In the genomic region with DNA sequence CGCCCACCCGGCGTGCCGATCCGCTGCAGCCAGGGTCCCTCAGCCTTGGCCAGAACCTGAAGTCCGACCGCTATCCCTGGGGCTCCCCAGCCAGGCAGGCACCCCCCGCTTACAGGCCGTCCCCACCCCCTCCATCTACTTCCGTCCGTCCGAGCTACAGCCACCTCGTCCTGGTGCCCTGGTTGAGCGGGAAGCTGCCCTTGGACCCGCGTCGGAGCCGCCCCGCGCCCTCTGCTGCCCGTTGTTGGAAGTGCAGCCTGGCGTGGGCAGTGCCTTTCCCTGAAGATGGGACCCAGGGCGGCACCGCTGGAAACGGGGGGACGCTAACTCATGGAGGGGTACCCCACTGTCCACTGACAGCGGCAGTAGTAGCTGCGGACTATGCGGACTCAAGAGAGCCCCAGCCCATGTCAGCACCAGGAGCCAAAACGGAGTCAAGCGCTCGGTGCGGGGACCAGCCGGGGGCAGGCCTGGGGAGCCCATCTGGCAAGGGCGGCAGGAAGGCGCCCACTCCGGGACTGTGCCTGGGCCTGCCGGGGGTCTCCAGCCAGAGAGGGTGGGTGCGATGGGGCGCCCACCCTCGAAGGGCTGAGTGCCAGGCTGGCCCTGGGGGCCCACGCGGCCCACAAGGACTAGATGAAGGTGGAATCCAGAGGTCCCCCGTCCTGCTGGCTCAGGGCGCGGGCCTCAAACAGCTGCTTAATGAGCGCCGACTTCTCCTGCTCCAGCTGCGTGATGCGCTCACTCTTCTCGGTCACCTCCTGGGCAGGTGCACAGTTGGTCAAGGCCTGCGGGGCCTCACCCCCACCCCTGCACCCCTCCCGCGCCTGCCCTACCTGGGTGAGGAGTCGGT, we compare ENCODE assay signal across 7 cellular contexts. TPM values are rescaled to one million over a fixed set of nuclear protein-coding genes. Genes with fewer than 3 reads are reported as not detected.
DNase-seq lines count a peak whose midpoint lies in the region; ATAC-seq and TF ChIP-seq lines count a peak whose summit lies in the region.

No MANE protein-coding gene starts in this region.

- no peak for TF ChIP-seq POLR2A in transverse colon (IDR thresholded peaks at IDR 0.05)

- no peak overlapping the region for H3K27ac Mint-ChIP-seq in activated CD8-positive, alpha-beta T cell treated with anti-CD3 and anti-CD28 coated beads for 36 hours
- H3K27ac Mint-ChIP-seq in naive B cell = no peak overlapping the region

- TF ChIP-seq CTCF in GM12865 (IDR thresholded peaks at IDR 0.05; ENCODE audit: insufficient read depth, low read depth, low read length, missing control alignments) (peak; percentile 95), epithelial cell of esophagus (IDR thresholded peaks at IDR 0.05; ENCODE audit: insufficient read depth, low read depth, low read length, missing control alignments) (peak; percentile 84), transverse colon (IDR thresholded peaks at IDR 0.05) (peak; percentile 97 to 99 (median 98))
- TF ChIP-seq CTCF in activated CD8-positive, alpha-beta T cell treated with anti-CD3 and anti-CD28 coated beads for 36 hours (IDR thresholded peaks at IDR 0.05) = peak; percentile 98

- H3K4me3 ChIP-seq in GM12865 (ENCODE audit: low read depth, low read length) (no peak overlapping the region), epithelial cell of esophagus (ENCODE audit: low read length) (no peak overlapping the region), transverse colon (no peak overlapping the region)

- CTCF ChIA-PET in activated CD8-positive, alpha-beta T cell treated with anti-CD3 and anti-CD28 coated beads for 36 hours (lab: Charles Lee) = interaction anchor here (0.7 to 11.3 kb wide), 23 partner anchors 8 to 292 kb away, joined by 3 to 164 read pairs (median 3); a partner anchor contains a TSS

- ATAC-seq in activated CD8-positive, alpha-beta T cell treated with anti-CD3 and anti-CD28 coated beads for 36 hours = peak; percentile 35
- ATAC-seq in naive B cell (ENCODE audit: low read depth in 2 of 2) (no peak), HG03378 (IDR thresholded peaks at IDR 0.05; ENCODE audit: unreplicated experiment) (no peak)

- no peak overlapping the region for H3K4me3 Mint-ChIP-seq in activated CD8-positive, alpha-beta T cell treated with anti-CD3 and anti-CD28 coated beads for 36 hours
- H3K4me3 Mint-ChIP-seq in naive B cell = no peak overlapping the region

- POLR2A ChIA-PET in activated CD8-positive, alpha-beta T cell treated with anti-CD3 and anti-CD28 coated beads for 36 hours (lab: Charles Lee) = interaction anchor here (0.8 to 1.2 kb wide), 2 partner anchors 22 to 126 kb away, joined by 3 to 4 read pairs; no protein-coding TSS in a partner anchor

- intact Hi-C loops in activated CD8-positive, alpha-beta T cell treated with anti-CD3 and anti-CD28 coated beads for 36 hours (cut with micrococcal nuclease) = no loop called here
- intact Hi-C loops in transverse colon (cut with DNase I; ENCODE audit: low total_unique reads) = no loop called here

- H3K36me3 Mint-ChIP-seq in activated CD8-positive, alpha-beta T cell treated with anti-CD3 and anti-CD28 coated beads for 36 hours (ENCODE audit: low read depth) = peaks cover 3% of the 10 kb centered on the region
- no peaks in the 10 kb centered on the region for H3K36me3 Mint-ChIP-seq in naive B cell

- H3K27ac ChIP-seq in transverse colon = no peak overlapping the region

- peaks cover 7% of the 10 kb centered on the region for H3K4me1 Mint-ChIP-seq in activated CD8-positive, alpha-beta T cell treated with anti-CD3 and anti-CD28 coated beads for 36 hours (ENCODE audit: low read depth)
- peaks cover 5 to 12% (median 10%) of the 10 kb centered on the region in 3 donors for H3K4me1 Mint-ChIP-seq in naive B cell

- H3K9me3 ChIP-seq in transverse colon = no peaks in the 10 kb centered on the region

- H3K36me3 ChIP-seq in transverse colon = no peaks in the 10 kb centered on the region

- H3K9me3 Mint-ChIP-seq in activated CD8-positive, alpha-beta T cell treated with anti-CD3 and anti-CD28 coated beads for 36 hours = no peaks in the 10 kb centered on the region
- no peaks in the 10 kb centered on the region for H3K9me3 Mint-ChIP-seq in naive B cell

- H3K27me3 Mint-ChIP-seq in activated CD8-positive, alpha-beta T cell treated with anti-CD3 and anti-CD28 coated beads for 36 hours = peaks cover 1% of the 10 kb centered on the region
- H3K27me3 Mint-ChIP-seq in naive B cell = peaks cover 0 to 11% (median 0%) of the 10 kb centered on the region in 3 donors

- WGBS in transverse colon (ENCODE audit: low coverage in 1 of 2), 2 donors = 46% methylated on average over 46 of the region's 55 CpGs; no CpG with 5 or more reads in 1 of the 2 donors

- peak; percentile 64 for DNase-seq in GM12865 (ENCODE audit: low read depth)
- peak; percentile 40 for DNase-seq in NCI-H2196 treated with DMSO at 0.1 percent for 48 hours (lab: John Stamatoyannopoulos, UW; ENCODE audit: unreplicated experiment)
- DNase-seq in activated CD8-positive, alpha-beta T cell treated with anti-CD3 and anti-CD28 coated beads for 36 hours = peak; percentile 68
- peak; percentile 48 for DNase-seq in epithelial cell of esophagus (ENCODE audit: low read depth)
- peak; percentile 36 for DNase-seq in naive B cell
- DNase-seq in transverse colon = peak; percentile 75

- TF ChIP-seq EP300 in transverse colon (IDR thresholded peaks at IDR 0.05; ENCODE audit: low read depth) = no peak

- H3K4me1 ChIP-seq in transverse colon = peaks cover 3 to 14% (median 9%) of the 10 kb centered on the region in 4 donors

- peaks cover 8% of the 10 kb centered on the region for H3K27me3 ChIP-seq in transverse colon

- in situ Hi-C loops in transverse colon (cut with MboI; ENCODE audit: low pct_ligation_motif_present in 1 of 4, low pct_unique_long_range_greater_than_20kb in 1 of 4, low sequenced_read_pairs in 3 of 4) = no loop called here

RNA-seq across cellular contexts. Expression of a gene that starts 6.1 kb away (rescaled TPM):
- 10 to 100 TPM; 13.5 to 13.7 TPM for total RNA-seq in activated CD8-positive, alpha-beta T cell treated with anti-CD3 and anti-CD28 coated beads for 36 hours
- under 1 TPM in 1 of 6 donors, not detected in 5; 0.05 TPM for polyA plus RNA-seq in naive B cell (ENCODE audit: low read depth in 6 of 6)
- 10 to 100 TPM in 1 of 4 donors, 1 to 10 TPM in 2, under 1 TPM in 1; 0.37 to 37.2 (median 3.3) TPM for total RNA-seq in transverse colon

RNA-seq across cellular contexts. Expression of a gene that starts 10.4 kb away (rescaled TPM):
- total RNA-seq in activated CD8-positive, alpha-beta T cell treated with anti-CD3 and anti-CD28 coated beads for 36 hours = not detected
- polyA plus RNA-seq in naive B cell (ENCODE audit: low read depth in 6 of 6) = not detected
- 10 to 100 TPM in 3 of 4 donors, 1 to 10 TPM in 1; 3.6 to 17.1 (median 14.1) TPM for total RNA-seq in transverse colon

RNA-seq across cellular contexts. Expression of a gene that starts 13.1 kb away (rescaled TPM):
- total RNA-seq in activated CD8-positive, alpha-beta T cell treated with anti-CD3 and anti-CD28 coated beads for 36 hours = 10 to 100 TPM; 49.8 to 50.1 TPM
- 1 to 10 TPM; 1.7 to 6.1 (median 3.5) TPM for polyA plus RNA-seq in naive B cell (ENCODE audit: low read depth in 6 of 6)
- 10 to 100 TPM in 2 of 4 donors, 1 to 10 TPM in 2; 6.4 to 28.8 (median 11.7) TPM for total RNA-seq in transverse colon

RNA-seq across cellular contexts. Expression of a gene that starts 18.3 kb away (rescaled TPM):
- total RNA-seq in activated CD8-positive, alpha-beta T cell treated with anti-CD3 and anti-CD28 coated beads for 36 hours = 10 to 100 TPM; 18.2 to 21.2 TPM
- under 1 TPM in 1 of 6 donors, not detected in 5; 0.68 TPM for polyA plus RNA-seq in naive B cell (ENCODE audit: low read depth in 6 of 6)
- 100 to 1,000 TPM in 2 of 4 donors, 10 to 100 TPM in 2; 58.0 to 972 (median 274) TPM for total RNA-seq in transverse colon

RNA-seq across cellular contexts. Expression of a gene that starts 22.5 kb away (rescaled TPM):
- total RNA-seq in activated CD8-positive, alpha-beta T cell treated with anti-CD3 and anti-CD28 coated beads for 36 hours = 10 to 100 TPM; 31.1 to 33.2 TPM
- polyA plus RNA-seq in naive B cell (ENCODE audit: low read depth in 6 of 6) = 10 to 100 TPM; 19.6 to 30.4 (median 24.3) TPM
- 100 to 1,000 TPM in 1 of 4 donors, 10 to 100 TPM in 3; 56.5 to 106 (median 70.0) TPM for total RNA-seq in transverse colon

Comparison
In these comparisons a context has a peak if more than half of its experiments do, and no peak if none do; other contexts are left out.
1. RNA of a gene that starts 10.4 kb away (total RNA-seq): 3.6 to 17.1 TPM in transverse colon; not detected in activated CD8-positive, alpha-beta T cell treated with anti-CD3 and anti-CD28 coated beads for 36 hours; every median in the first group is over 4 times any median in the second.
2. Peak in every context shown above with its lines, with median percentiles within 50 percentile points of each other: DNase-seq and CTCF ChIP-seq.